ENCODE assay signal across 13 cellular contexts in the genomic region with DNA sequence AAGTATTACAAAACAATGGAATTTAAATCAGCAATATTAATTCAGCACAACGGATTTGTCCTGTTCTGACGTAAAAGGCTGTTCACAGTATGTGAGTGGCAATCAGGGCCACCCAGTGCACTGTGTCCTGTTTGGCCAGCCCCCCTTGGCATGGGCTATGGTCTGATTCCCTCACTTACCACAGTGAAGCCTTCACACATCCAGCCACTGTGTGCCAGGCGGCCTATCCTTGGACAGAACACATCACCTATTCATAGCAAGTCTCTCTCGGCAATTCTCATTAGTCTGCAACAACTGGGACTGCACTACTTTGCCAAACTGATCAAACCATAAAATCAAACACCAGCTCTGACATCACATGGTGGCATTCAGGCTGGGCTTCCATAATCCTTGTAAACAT.
"Had no signal": no experiment of that assay in that cellular context is flagged by ENCODE, and none has a peak within 500 bp of the region (broad histone marks: within the 10 kb centered on the region; RNA-seq: fewer than 3 reads in every experiment).

No MANE protein-coding gene starts in this region.

- H3K27ac ChIP-seq: foreskin keratinocyte had no signal

- FAIRE-seq: endothelial cell of umbilical vein, small intestine, urothelium cell line had no signal

- H3K4me1 ChIP-seq: foreskin keratinocyte had no signal

- DNase-seq: erythroblast; foreskin keratinocyte; hippocampal formation; kidney glomerular epithelial cell; mammary epithelial cell; occipital lobe; small intestine; stimulated activated CD4-positive, alpha-beta T cell treated with anti-CD3 and anti-CD28 coated beads, Interleukin-2, amount 100 ng/mL, for 48 hours; stimulated activated naive CD4-positive, alpha-beta T cell treated with Interleukin-2 at 50 U/mL for 16 hours; trophoblast cell had no signal

- ATAC-seq: foreskin keratinocyte; natural killer cell treated with Interleukin-12 subunit alpha and Interleukin-12 subunit beta and Interleukin-15 and Interleukin-18, amount 100 ng/mL, for 72 hours had no signal
